9 cellular contexts compared by ENCODE assay signal in the genomic region with DNA sequence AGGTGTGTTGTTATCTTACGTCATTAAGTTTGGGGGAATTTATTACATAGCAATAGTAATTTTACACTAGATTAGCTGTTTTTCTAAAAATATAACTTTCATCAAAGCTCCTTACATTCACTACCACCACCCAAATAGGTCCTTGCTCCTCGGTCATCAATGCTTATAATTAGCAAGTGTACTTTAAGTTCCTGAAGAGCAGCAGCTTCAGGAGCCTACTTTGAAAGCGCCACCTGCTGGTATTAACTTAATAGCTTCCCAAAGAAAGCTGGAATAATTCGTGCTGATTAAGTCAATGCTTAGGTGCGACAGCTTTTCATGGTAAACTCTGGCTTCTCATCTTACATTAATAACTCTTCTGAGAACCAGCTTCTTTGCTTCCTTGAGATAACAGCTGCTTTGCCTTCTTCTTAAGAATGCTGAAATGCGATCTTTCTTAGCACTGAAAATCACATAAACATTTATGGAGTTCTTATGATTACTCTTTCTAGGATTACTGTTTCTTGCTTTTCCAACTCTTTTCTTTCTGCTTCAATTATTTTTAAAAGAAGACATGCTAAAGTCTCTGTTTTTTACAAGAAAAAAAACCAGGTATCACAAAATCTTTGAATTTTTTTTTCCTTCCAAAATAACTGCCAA. TPM values are rescaled to one million over a fixed set of nuclear protein-coding genes. Genes with fewer than 3 reads are reported as not detected.
DNase-seq lines count a peak whose midpoint lies in the region; ATAC-seq lines count a peak whose summit lies in the region.
"Had no signal": no experiment of that assay in that cellular context is flagged by ENCODE, and none has a peak within 500 bp of the region (broad histone marks: within the 10 kb centered on the region; RNA-seq: fewer than 3 reads in every experiment).

No MANE protein-coding gene starts in this region.

- DNase-seq in activated T-cell treated with anti-CD3 and anti-CD28 coated beads for 4 hours (peak; percentile 22), LHCN-M2 (ENCODE audit: low read depth) (peak; percentile 58), RPMI8226 (peak; percentile 82), midbrain (lab: John Stamatoyannopoulos, UW) (peak; percentile 72)
- DNase-seq in activated T-cell treated with anti-CD3 and anti-CD28 coated beads, Interleukin-2, amount 50 U/mL, for 48 hours, result no peak
- peak; percentile 33 to 38 (median 38) for DNase-seq in effector memory CD8-positive, alpha-beta T cell

- peak; percentile 42 for ATAC-seq in effector memory CD8-positive, alpha-beta T cell (replicated peaks)
- ATAC-seq in GM21717 (IDR thresholded peaks at IDR 0.05; ENCODE audit: unreplicated experiment) (no peak), HG03097 (IDR thresholded peaks at IDR 0.05; ENCODE audit: low FRiP score, unreplicated experiment) (no peak)

- no peak overlapping the region for H3K27ac Mint-ChIP-seq in effector memory CD8-positive, alpha-beta T cell

- no peaks in the 10 kb centered on the region for H3K4me1 Mint-ChIP-seq in effector memory CD8-positive, alpha-beta T cell (ENCODE audit: low read depth in 2 of 2)

- H3K36me3 Mint-ChIP-seq in effector memory CD8-positive, alpha-beta T cell (ENCODE audit: insufficient read depth), result no peaks in the 10 kb centered on the region

- no peaks in the 10 kb centered on the region for H3K9me3 Mint-ChIP-seq in effector memory CD8-positive, alpha-beta T cell
- H3K9me3 Mint-ChIP-seq: central memory CD8-positive, alpha-beta T cell had no signal

- no peak overlapping the region for H3K4me3 Mint-ChIP-seq in effector memory CD8-positive, alpha-beta T cell
- H3K4me3 Mint-ChIP-seq: central memory CD8-positive, alpha-beta T cell had no signal

- no peaks in the 10 kb centered on the region for H3K27me3 Mint-ChIP-seq in effector memory CD8-positive, alpha-beta T cell
- H3K27me3 Mint-ChIP-seq: central memory CD8-positive, alpha-beta T cell had no signal

RNA-seq across cellular contexts. Expression of a gene that starts 10.0 kb away (rescaled TPM):
- 3.6 and 4.0 TPM in 2 replicates for total RNA-seq in LHCN-M2 (2014; rRNA removed)
- polyA plus RNA-seq in LHCN-M2 (2012), result 0.69 TPM

RNA-seq across cellular contexts. Expression of a gene that starts 14.6 kb away (rescaled TPM):
- total RNA-seq in LHCN-M2 (2014; rRNA removed), result 12.8 and 13.5 TPM in 2 replicates
- polyA plus RNA-seq in LHCN-M2 (2012), result 1.8 TPM

Comparison
In these comparisons a context has a peak if more than half of its experiments do, and no peak if none do; other contexts are left out.
1. DNase-seq: peak in activated T-cell treated with anti-CD3 and anti-CD28 coated beads for 4 hours (single experiment), LHCN-M2 (single experiment), RPMI8226 (single experiment), effector memory CD8-positive, alpha-beta T cell (3 of 3) and midbrain (single experiment); none in activated T-cell treated with anti-CD3 and anti-CD28 coated beads, Interleukin-2, amount 50 U/mL, for 48 hours (0 of 2).